Comparison of ENCODE assay signal across 14 cellular contexts in genomic region chr17:5225668-5226457, GRCh38. TPM values are rescaled to one million over a fixed set of nuclear protein-coding genes. Genes with fewer than 3 reads are reported as not detected.
DNase-seq lines count a peak whose midpoint lies in the region; ATAC-seq and TF ChIP-seq lines count a peak whose summit lies in the region.
"Had no signal": no experiment of that assay in that cellular context is flagged by ENCODE, and none has a peak within 500 bp of the region (broad histone marks: within the 10 kb centered on the region; RNA-seq: fewer than 3 reads in every experiment).

No MANE protein-coding gene starts in this region.

- no peak overlapping the region for H3K27ac ChIP-seq in CD4-positive, CD25-positive, alpha-beta regulatory T cell (ENCODE audit: insufficient read depth, low read length, poor library complexity, severe bottlenecking)

- no peaks in the 10 kb centered on the region for H3K36me3 ChIP-seq in CD4-positive, CD25-positive, alpha-beta regulatory T cell (ENCODE audit: control insufficient read depth, insufficient read depth, low read length)
- no peaks in the 10 kb centered on the region for H3K36me3 ChIP-seq in Caco-2 (ENCODE audit: control insufficient read depth, insufficient read depth, low read length)
- H3K36me3 ChIP-seq: BE2C had no signal

- no peak for ATAC-seq in CD4-positive, CD25-positive, alpha-beta regulatory T cell (ENCODE audit: low read depth in 2 of 2)
- ATAC-seq in GM19452 (IDR thresholded peaks at IDR 0.05; ENCODE audit: unreplicated experiment): peak; percentile 40
- ATAC-seq in activated CD8-positive, alpha-beta memory T cell treated with anti-CD3 and anti-CD28 coated beads, Interleukin-2, amount 10 ng/mL, durations not matched to agents 7 days and 5 days: no peak
- no peak for ATAC-seq in GM21515 (IDR thresholded peaks at IDR 0.05; ENCODE audit: unreplicated experiment)
- ATAC-seq: mucosa of descending colon had no signal

- POLR2A ChIA-PET in MCF 10A (lab: Yijun Ruan, JAX) (no interaction called here), Caco-2 (lab: Charles Lee) (no interaction called here)

- H3K9me3 Mint-ChIP-seq in CD4-positive, CD25-positive, alpha-beta regulatory T cell: peaks cover 0 to 2% (median 0%) of the 10 kb centered on the region in 7 donors
- H3K9me3 Mint-ChIP-seq in immature natural killer cell: peaks cover 0 to 2% (median 0%) of the 10 kb centered on the region in 6 donors
- no peaks in the 10 kb centered on the region for H3K9me3 Mint-ChIP-seq in MCF 10A (ENCODE audit: unreplicated experiment)
- H3K9me3 Mint-ChIP-seq in Caco-2 (ENCODE audit: unreplicated experiment): no peaks in the 10 kb centered on the region
- no peaks in the 10 kb centered on the region for H3K9me3 Mint-ChIP-seq in activated CD8-positive, alpha-beta memory T cell treated with anti-CD3 and anti-CD28 coated beads, Interleukin-2, amount 10 ng/mL, durations not matched to agents 7 days and 5 days (ENCODE audit: low read depth)

- peaks cover 4 to 55% (median 14%) of the 10 kb centered on the region in 4 donors for H3K4me1 Mint-ChIP-seq in CD4-positive, CD25-positive, alpha-beta regulatory T cell
- peaks cover 97 to 98% of the 10 kb centered on the region in 2 donors for H3K4me1 Mint-ChIP-seq in immature natural killer cell
- H3K4me1 Mint-ChIP-seq in MCF 10A (ENCODE audit: insufficient read depth, unreplicated experiment): no peaks in the 10 kb centered on the region
- H3K4me1 Mint-ChIP-seq in Caco-2 (ENCODE audit: low read depth, unreplicated experiment): no peaks in the 10 kb centered on the region
- peaks cover 30% of the 10 kb centered on the region for H3K4me1 Mint-ChIP-seq in activated CD8-positive, alpha-beta memory T cell treated with anti-CD3 and anti-CD28 coated beads, Interleukin-2, amount 10 ng/mL, durations not matched to agents 7 days and 5 days

- CTCF ChIA-PET in MCF 10A (lab: Yijun Ruan, JAX) (interaction anchor here (0.6 kb wide), 2 partner anchors 14 to 130 kb away, joined by 3 read pairs; no protein-coding TSS in a partner anchor), Caco-2 (lab: Charles Lee) (no interaction called here)
- CTCF ChIA-PET in activated CD8-positive, alpha-beta memory T cell treated with anti-CD3 and anti-CD28 coated beads, Interleukin-2, amount 10 ng/mL, durations not matched to agents 7 days and 5 days (lab: Charles Lee): interaction anchor here (0.7 to 4.3 kb wide), 4 partner anchors 12 to 30 kb away, joined by 3 to 19 read pairs (median 7); no protein-coding TSS in a partner anchor

- no peaks in the 10 kb centered on the region for H3K27me3 Mint-ChIP-seq in CD4-positive, CD25-positive, alpha-beta regulatory T cell
- H3K27me3 Mint-ChIP-seq in immature natural killer cell (ENCODE audit: low read depth in 3 of 3) (peaks cover 8 to 27% (median 20%) of the 10 kb centered on the region in 3 donors), MCF 10A (ENCODE audit: insufficient read depth, unreplicated experiment) (no peaks in the 10 kb centered on the region), Caco-2 (ENCODE audit: insufficient read depth, unreplicated experiment) (no peaks in the 10 kb centered on the region)
- H3K27me3 Mint-ChIP-seq in activated CD8-positive, alpha-beta memory T cell treated with anti-CD3 and anti-CD28 coated beads, Interleukin-2, amount 10 ng/mL, durations not matched to agents 7 days and 5 days: no peaks in the 10 kb centered on the region

- H3K4me3 Mint-ChIP-seq in CD4-positive, CD25-positive, alpha-beta regulatory T cell: no peak overlapping the region
- H3K4me3 Mint-ChIP-seq in immature natural killer cell (peak overlapping the region; percentile 83 to 93 (median 90)), MCF 10A (ENCODE audit: unreplicated experiment) (no peak overlapping the region), Caco-2 (ENCODE audit: unreplicated experiment) (no peak overlapping the region)
- H3K4me3 Mint-ChIP-seq in activated CD8-positive, alpha-beta memory T cell treated with anti-CD3 and anti-CD28 coated beads, Interleukin-2, amount 10 ng/mL, durations not matched to agents 7 days and 5 days: no peak overlapping the region

- H3K4me3 ChIP-seq in CD4-positive, CD25-positive, alpha-beta regulatory T cell (ENCODE audit: low read depth, low read length): no peak overlapping the region
- H3K4me3 ChIP-seq in Caco-2 (ENCODE audit: low read depth, low read length): no peak overlapping the region
- H3K4me3 ChIP-seq: mucosa of descending colon, skin epidermis had no signal

- no peaks in the 10 kb centered on the region for H3K27me3 ChIP-seq in CD4-positive, CD25-positive, alpha-beta regulatory T cell (ENCODE audit: control insufficient read depth, insufficient read depth, low read length)
- H3K27me3 ChIP-seq in Caco-2 (replicated peaks; ENCODE audit: control insufficient read depth, insufficient read depth, low read length): no peaks in the 10 kb centered on the region
- H3K27me3 ChIP-seq: BE2C had no signal

- H3K36me3 Mint-ChIP-seq in CD4-positive, CD25-positive, alpha-beta regulatory T cell: peaks cover 32% of the 10 kb centered on the region
- H3K36me3 Mint-ChIP-seq in immature natural killer cell (peaks cover 5 to 6% (median 5%) of the 10 kb centered on the region in 3 donors), MCF 10A (ENCODE audit: insufficient read depth, unreplicated experiment) (no peaks in the 10 kb centered on the region), Caco-2 (ENCODE audit: insufficient read depth, unreplicated experiment) (no peaks in the 10 kb centered on the region)
- H3K36me3 Mint-ChIP-seq in activated CD8-positive, alpha-beta memory T cell treated with anti-CD3 and anti-CD28 coated beads, Interleukin-2, amount 10 ng/mL, durations not matched to agents 7 days and 5 days: peaks cover 8% of the 10 kb centered on the region

- no peaks in the 10 kb centered on the region for H3K9me3 ChIP-seq in CD4-positive, CD25-positive, alpha-beta regulatory T cell (ENCODE audit: control insufficient read depth in 2 of 2, low read length in 2 of 2)
- no peaks in the 10 kb centered on the region for H3K9me3 ChIP-seq in Caco-2
- H3K9me3 ChIP-seq: BE2C, mucosa of descending colon had no signal

- intact Hi-C loops in MCF 10A (cut with micrococcal nuclease) (no loop called here), Caco-2 (cut with micrococcal nuclease; ENCODE audit: unreplicated experiment) (no loop called here)

- no peak for TF ChIP-seq CTCF in MCF 10A (IDR thresholded peaks at IDR 0.05; ENCODE audit: unreplicated experiment)
- TF ChIP-seq CTCF in Caco-2 (IDR thresholded peaks at IDR 0.05; ENCODE audit: insufficient read depth in 1 of 2, low read depth in 1 of 2, low read length in 1 of 2, severe bottlenecking in 1 of 2, unreplicated experiment in 1 of 2): no peak

- BruUV-seq in MCF 10A (replicated peaks; lab: Mats Ljungman, UMichigan) (no TSS peak), Caco-2 (replicated peaks; lab: Mats Ljungman, UMichigan) (no TSS peak)

- H3K4me1 ChIP-seq in CD4-positive, CD25-positive, alpha-beta regulatory T cell (ENCODE audit: control insufficient read depth, insufficient read depth, low read length, poor library complexity, severe bottlenecking): peaks cover 6% of the 10 kb centered on the region
- H3K4me1 ChIP-seq in Caco-2: no peaks in the 10 kb centered on the region
- H3K4me1 ChIP-seq: BE2C had no signal

- DNase-seq in CD4-positive, CD25-positive, alpha-beta regulatory T cell: no peak
- DNase-seq in MV-4-11 (lab: John Stamatoyannopoulos, UW) (peak; percentile 91), immature natural killer cell (peak; percentile 62 to 63 (median 62)), MCF 10A (ENCODE audit: unreplicated experiment) (no peak), Caco-2 (no peak)
- no peak for DNase-seq in activated CD8-positive, alpha-beta memory T cell treated with anti-CD3 and anti-CD28 coated beads, Interleukin-2, amount 10 ng/mL, durations not matched to agents 7 days and 5 days
- DNase-seq: BE2C, erythroblast, Kasumi-1, mucosa of descending colon, NCI-H446 treated with DMSO at 0.1 percent for 48 hours had no signal

- H3K27ac Mint-ChIP-seq in CD4-positive, CD25-positive, alpha-beta regulatory T cell: peak overlapping the region; percentile 38 to 85 (median 51)
- H3K27ac Mint-ChIP-seq in immature natural killer cell (peak overlapping the region; percentile 96 to 100 (median 98)), MCF 10A (ENCODE audit: low read depth, unreplicated experiment) (no peak overlapping the region), Caco-2 (ENCODE audit: unreplicated experiment) (no peak overlapping the region)
- no peak overlapping the region for H3K27ac Mint-ChIP-seq in activated CD8-positive, alpha-beta memory T cell treated with anti-CD3 and anti-CD28 coated beads, Interleukin-2, amount 10 ng/mL, durations not matched to agents 7 days and 5 days

RNA-seq across cellular contexts. Expression of gene SCIMP, which starts 8.8 kb away (rescaled TPM):
- not detected for total RNA-seq in CD4-positive, CD25-positive, alpha-beta regulatory T cell
- polyA plus RNA-seq in CD4-positive, CD25-positive, alpha-beta regulatory T cell: 1 to 10 TPM in 1 of 4 donors, under 1 TPM in 3; 0.19 to 1.2 (median 0.29) TPM
- polyA plus RNA-seq in immature natural killer cell: 1 to 10 TPM; 5.9 to 7.3 (median 6.5) TPM
- total RNA-seq in MCF 10A (2022): not detected in 2 replicates
- total RNA-seq in Caco-2 (2022): not detected in 2 replicates
- total RNA-seq in activated CD8-positive, alpha-beta memory T cell treated with anti-CD3 and anti-CD28 coated beads, Interleukin-2, amount 10 ng/mL, durations not matched to agents 7 days and 5 days: not detected

RNA-seq across cellular contexts. Expression of gene ZNF594, which starts 34.2 kb away (rescaled TPM):
- 3.1 TPM for total RNA-seq in CD4-positive, CD25-positive, alpha-beta regulatory T cell
- 1 to 10 TPM in 3 of 4 donors, under 1 TPM in 1; 0.86 to 2.4 (median 1.8) TPM for polyA plus RNA-seq in CD4-positive, CD25-positive, alpha-beta regulatory T cell
- polyA plus RNA-seq in immature natural killer cell: 1 to 10 TPM in 1 of 3 donors, under 1 TPM in 1, not detected in 1; 0.54 to 2.1 TPM
- total RNA-seq in MCF 10A (2022) (1.9 TPM in 2 replicates), Caco-2 (2022) (6.2 and 7.5 TPM in 2 replicates)
- 10 to 100 TPM; 10.5 to 11.3 TPM for total RNA-seq in activated CD8-positive, alpha-beta memory T cell treated with anti-CD3 and anti-CD28 coated beads, Interleukin-2, amount 10 ng/mL, durations not matched to agents 7 days and 5 days

RNA-seq across cellular contexts. Expression of gene RABEP1, which starts 56.2 kb away (rescaled TPM):
- 45.5 TPM for total RNA-seq in CD4-positive, CD25-positive, alpha-beta regulatory T cell
- 10 to 100 TPM; 23.7 to 29.0 (median 26.7) TPM for polyA plus RNA-seq in CD4-positive, CD25-positive, alpha-beta regulatory T cell
- 10 to 100 TPM; 21.7 to 43.8 (median 27.8) TPM for polyA plus RNA-seq in immature natural killer cell
- total RNA-seq in MCF 10A (2022): 49.5 and 50.1 TPM in 2 replicates
- total RNA-seq in Caco-2 (2022): 21.8 and 22.4 TPM in 2 replicates
- total RNA-seq in activated CD8-positive, alpha-beta memory T cell treated with anti-CD3 and anti-CD28 coated beads, Interleukin-2, amount 10 ng/mL, durations not matched to agents 7 days and 5 days: 10 to 100 TPM; 35.1 to 38.0 TPM

Comparison
In these comparisons a context has a peak if more than half of its experiments do, and no peak if none do; other contexts are left out.
1. DNase-seq: peak in MV-4-11 (single experiment) and immature natural killer cell (3 of 3); none in CD4-positive, CD25-positive, alpha-beta regulatory T cell (0 of 3), MCF 10A (single experiment), Caco-2 (0 of 2) and activated CD8-positive, alpha-beta memory T cell treated with anti-CD3 and anti-CD28 coated beads, Interleukin-2, amount 10 ng/mL, durations not matched to agents 7 days and 5 days (single experiment).
2. H3K27ac Mint-ChIP-seq: peak in CD4-positive, CD25-positive, alpha-beta regulatory T cell (3 of 3) and immature natural killer cell (6 of 6); none in MCF 10A (single experiment), Caco-2 (single experiment) and activated CD8-positive, alpha-beta memory T cell treated with anti-CD3 and anti-CD28 coated beads, Interleukin-2, amount 10 ng/mL, durations not matched to agents 7 days and 5 days (single experiment).
3. H3K4me3 Mint-ChIP-seq: peak in immature natural killer cell (5 of 5); none in CD4-positive, CD25-positive, alpha-beta regulatory T cell (0 of 4), MCF 10A (single experiment), Caco-2 (single experiment) and activated CD8-positive, alpha-beta memory T cell treated with anti-CD3 and anti-CD28 coated beads, Interleukin-2, amount 10 ng/mL, durations not matched to agents 7 days and 5 days (single experiment).